In genomic region chr16:87762620-87763019, GRCh38 we compare ENCODE assay signal across 1 cellular context.
TF ChIP-seq lines count a peak whose summit lies in the region.

No MANE protein-coding gene starts in this region.

TF ChIP-seq in GM23338, 12 proteins besides CTCF, POLR2A, EP300 and RAD21:
- no peak for TF ChIP-seq ZNF462 (CRISPR knock-in tag; IDR thresholded peaks at IDR 0.05)
- no peak for TF ChIP-seq ZNF331 (CRISPR knock-in tag; IDR thresholded peaks at IDR 0.05; ENCODE audit: low read depth)
- no peak for TF ChIP-seq STAT1 (IDR thresholded peaks at IDR 0.05; ENCODE audit: unreplicated experiment)
- no peak for TF ChIP-seq CREB1 (CRISPR knock-in tag; IDR thresholded peaks at IDR 0.05; ENCODE audit: low read depth)
- TF ChIP-seq POLR2AphosphoS5 (IDR thresholded peaks at IDR 0.05; ENCODE audit: low read depth) = no peak
- no peak for TF ChIP-seq EZH2 (IDR thresholded peaks at IDR 0.05; ENCODE audit: low read depth, unreplicated experiment)
- no peak for TF ChIP-seq ZNF114 (CRISPR knock-in tag; IDR thresholded peaks at IDR 0.05)
- TF ChIP-seq, protein P1, sequence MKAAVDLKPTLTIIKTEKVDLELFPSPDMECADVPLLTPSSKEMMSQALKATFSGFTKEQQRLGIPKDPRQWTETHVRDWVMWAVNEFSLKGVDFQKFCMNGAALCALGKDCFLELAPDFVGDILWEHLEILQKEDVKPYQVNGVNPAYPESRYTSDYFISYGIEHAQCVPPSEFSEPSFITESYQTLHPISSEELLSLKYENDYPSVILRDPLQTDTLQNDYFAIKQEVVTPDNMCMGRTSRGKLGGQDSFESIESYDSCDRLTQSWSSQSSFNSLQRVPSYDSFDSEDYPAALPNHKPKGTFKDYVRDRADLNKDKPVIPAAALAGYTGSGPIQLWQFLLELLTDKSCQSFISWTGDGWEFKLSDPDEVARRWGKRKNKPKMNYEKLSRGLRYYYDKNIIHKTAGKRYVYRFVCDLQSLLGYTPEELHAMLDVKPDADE (IDR thresholded peaks at IDR 0.05) = no peak
- no peak for TF ChIP-seq JUNB (IDR thresholded peaks at IDR 0.05; ENCODE audit: unreplicated experiment)
- TF ChIP-seq NANOG (IDR thresholded peaks at IDR 0.05; ENCODE audit: borderline replicate concordance) = no peak
- TF ChIP-seq, protein P2, sequence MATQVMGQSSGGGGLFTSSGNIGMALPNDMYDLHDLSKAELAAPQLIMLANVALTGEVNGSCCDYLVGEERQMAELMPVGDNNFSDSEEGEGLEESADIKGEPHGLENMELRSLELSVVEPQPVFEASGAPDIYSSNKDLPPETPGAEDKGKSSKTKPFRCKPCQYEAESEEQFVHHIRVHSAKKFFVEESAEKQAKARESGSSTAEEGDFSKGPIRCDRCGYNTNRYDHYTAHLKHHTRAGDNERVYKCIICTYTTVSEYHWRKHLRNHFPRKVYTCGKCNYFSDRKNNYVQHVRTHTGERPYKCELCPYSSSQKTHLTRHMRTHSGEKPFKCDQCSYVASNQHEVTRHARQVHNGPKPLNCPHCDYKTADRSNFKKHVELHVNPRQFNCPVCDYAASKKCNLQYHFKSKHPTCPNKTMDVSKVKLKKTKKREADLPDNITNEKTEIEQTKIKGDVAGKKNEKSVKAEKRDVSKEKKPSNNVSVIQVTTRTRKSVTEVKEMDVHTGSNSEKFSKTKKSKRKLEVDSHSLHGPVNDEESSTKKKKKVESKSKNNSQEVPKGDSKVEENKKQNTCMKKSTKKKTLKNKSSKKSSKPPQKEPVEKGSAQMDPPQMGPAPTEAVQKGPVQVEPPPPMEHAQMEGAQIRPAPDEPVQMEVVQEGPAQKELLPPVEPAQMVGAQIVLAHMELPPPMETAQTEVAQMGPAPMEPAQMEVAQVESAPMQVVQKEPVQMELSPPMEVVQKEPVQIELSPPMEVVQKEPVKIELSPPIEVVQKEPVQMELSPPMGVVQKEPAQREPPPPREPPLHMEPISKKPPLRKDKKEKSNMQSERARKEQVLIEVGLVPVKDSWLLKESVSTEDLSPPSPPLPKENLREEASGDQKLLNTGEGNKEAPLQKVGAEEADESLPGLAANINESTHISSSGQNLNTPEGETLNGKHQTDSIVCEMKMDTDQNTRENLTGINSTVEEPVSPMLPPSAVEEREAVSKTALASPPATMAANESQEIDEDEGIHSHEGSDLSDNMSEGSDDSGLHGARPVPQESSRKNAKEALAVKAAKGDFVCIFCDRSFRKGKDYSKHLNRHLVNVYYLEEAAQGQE (IDR thresholded peaks at IDR 0.05; ENCODE audit: unreplicated experiment) = no peak
- TF ChIP-seq EZH2phosphoT487 (IDR thresholded peaks at IDR 0.05; ENCODE audit: unreplicated experiment) = no peak
